ENCODE assay signal across 21 cellular contexts in genomic region chr18:12281861-12282260, GRCh38. TPM values are rescaled to one million over a fixed set of nuclear protein-coding genes. Genes with fewer than 3 reads are reported as not detected.
A peak's percentile ranks its signal among the peaks of the same experiment; 100 is the strongest.
DNase-seq lines count a peak whose midpoint lies in the region; ATAC-seq lines count a peak whose summit lies in the region.
"Had no signal": no experiment of that assay in that cellular context is flagged by ENCODE, and none has a peak within 500 bp of the region (broad histone marks: within the 10 kb centered on the region; RNA-seq: fewer than 3 reads in every experiment).

No MANE protein-coding gene starts in this region.

- H3K4me1 ChIP-seq in adipocyte (ENCODE audit: control insufficient read depth, insufficient read depth, low read length) (peaks cover 39% of the 10 kb centered on the region), skeletal muscle satellite cell (ENCODE audit: control insufficient read depth, insufficient read depth, low read length) (peaks cover 51% of the 10 kb centered on the region)
- H3K4me1 ChIP-seq: HAP-1 had no signal

- no peaks in the 10 kb centered on the region for H3K27me3 ChIP-seq in adipocyte (replicated peaks; ENCODE audit: control insufficient read depth, insufficient read depth, low read length)
- no peaks in the 10 kb centered on the region for H3K27me3 ChIP-seq in skeletal muscle satellite cell (ENCODE audit: control insufficient read depth, insufficient read depth, low read length)
- H3K27me3 ChIP-seq: thyroid gland had no signal

- H3K4me2 ChIP-seq in skeletal muscle satellite cell (ENCODE audit: low read length), result peak overlapping the region; percentile 56

- peak; percentile 42 for DNase-seq in HCEC 1CT
- DNase-seq in adipocyte (ENCODE audit: low read depth), result no peak
- peak; percentile 19 for DNase-seq in kidney tubule cell (ENCODE audit: low spot score)
- no peak for DNase-seq in pons (ENCODE audit: low spot score)
- DNase-seq in HPDE6-E6E7 (ENCODE audit: extremely low spot score), result no peak
- no peak for DNase-seq in central memory CD4-positive, alpha-beta T cell
- DNase-seq: activated naive CD4-positive, alpha-beta T cell treated with anti-CD3 and anti-CD28 coated beads, Interleukin-2, amount 10 ng/mL, durations not matched to agents 7 days and 5 days; activated T-cell treated with anti-CD3 and anti-CD28 coated beads, Interleukin-2, amount 50 U/mL, for 4 hours; COR-L47; left cardiac atrium; NCI-H187; NCI-H2227 treated with DMSO at 0.1 percent for 48 hours; retina; thyroid gland had no signal

- ATAC-seq in GM18498 (IDR thresholded peaks at IDR 0.05; ENCODE audit: unreplicated experiment), result no peak
- ATAC-seq: activated T-cell treated with anti-CD3 and anti-CD28 coated beads, Interleukin-2, amount 50 U/mL, for 4 hours; left cardiac atrium; stimulated activated effector memory CD8-positive, alpha-beta T cell treated with anti-CD3 and anti-CD28 coated beads, Interleukin-12 subunit alpha, Interleukin-12 subunit beta, amount 100 ng/mL, for 72 hours had no signal

- H3K9me3 ChIP-seq in adipocyte (ENCODE audit: control insufficient read depth, low read length) (no peaks in the 10 kb centered on the region), skeletal muscle satellite cell (replicated peaks; ENCODE audit: low read length) (no peaks in the 10 kb centered on the region)
- H3K9me3 ChIP-seq: HAP-1, thyroid gland had no signal

- H3K36me3 ChIP-seq in adipocyte (ENCODE audit: control insufficient read depth, insufficient read depth, low read length, severe bottlenecking), result no peaks in the 10 kb centered on the region
- H3K36me3 ChIP-seq in skeletal muscle satellite cell (ENCODE audit: insufficient read depth, low read length), result no peaks in the 10 kb centered on the region
- H3K36me3 ChIP-seq: HAP-1, thyroid gland had no signal

- H3K4me3 ChIP-seq in adipocyte (ENCODE audit: low read length) (no peak overlapping the region), skeletal muscle satellite cell (ENCODE audit: low read length) (no peak overlapping the region)
- H3K4me3 ChIP-seq: HAP-1, PC-9, thyroid gland had no signal

- peak overlapping the region; percentile 65 for H3K9ac ChIP-seq in adipocyte (ENCODE audit: low read length)
- H3K9ac ChIP-seq in skeletal muscle satellite cell (ENCODE audit: low read depth, low read length), result peak overlapping the region; percentile 67

RNA-seq across cellular contexts. Expression of gene TUBB6, which starts 26.2 kb away (rescaled TPM):
- 661 and 1,104 TPM in 2 replicates for total RNA-seq in skeletal muscle satellite cell (2012; rRNA removed)

RNA-seq across cellular contexts. Expression of gene CIDEA, which starts 27.7 kb away (rescaled TPM):
- total RNA-seq in skeletal muscle satellite cell (2012; rRNA removed), result 0.25 TPM in 1 of 2 replicates, not detected in the other
- total RNA-seq: activated T-cell treated with anti-CD3 and anti-CD28 coated beads, Interleukin-2, amount 50 U/mL, for 4 hours; B cell; neural crest cell; PC-9 had no signal

Comparison
In these comparisons a context has a peak if more than half of its experiments do, and no peak if none do; other contexts are left out.
1. DNase-seq: peak in HCEC 1CT (single experiment) and kidney tubule cell (single experiment); none in adipocyte (single experiment), pons (single experiment), HPDE6-E6E7 (single experiment) and central memory CD4-positive, alpha-beta T cell (single experiment).